In genomic region chr3:70120360-70120966, GRCh38 we compare ENCODE assay signal across 9 cellular contexts.
DNase-seq lines count a peak whose midpoint lies in the region; ATAC-seq and TF ChIP-seq lines count a peak whose summit lies in the region.
"Had no signal": no experiment of that assay in that cellular context is flagged by ENCODE, and none has a peak within 500 bp of the region (broad histone marks: within the 10 kb centered on the region; RNA-seq: fewer than 3 reads in every experiment).

No MANE protein-coding gene starts in this region.

- TF ChIP-seq RAD21 in Ishikawa (IDR thresholded peaks at IDR 0.05; ENCODE audit: low read depth), result peak; percentile 69

- no peak for TF ChIP-seq EP300 in Ishikawa (IDR thresholded peaks at IDR 0.05; ENCODE audit: borderline replicate concordance)

- peaks cover 8 to 16% of the 10 kb centered on the region in 2 donors for H3K27me3 Mint-ChIP-seq in T-cell

- peak; percentile 76 for DNase-seq in DMS 273 (lab: John Stamatoyannopoulos, UW; ENCODE audit: unreplicated experiment)
- DNase-seq in DMS 273 treated with DMSO at 0.1 percent for 48 hours (lab: John Stamatoyannopoulos, UW), result no peak
- peak in 30 of 34 experiments; percentile 2 to 41 (median 22) for DNase-seq in T-cell
- DNase-seq in brain microvascular endothelial cell, result peak; percentile 74
- peak in 1 of 2 donors; percentile 50 for DNase-seq in left lung
- DNase-seq in stimulated activated CD8-positive, alpha-beta memory T cell treated with anti-CD3 and anti-CD28 coated beads, Interleukin-7, amount 100 ng/mL, for 48 hours (ENCODE audit: extremely low read depth in 1 of 2, low read depth in 1 of 2), result peak; percentile 23 to 27

- H3K9me3 Mint-ChIP-seq in T-cell, result no peaks in the 10 kb centered on the region

- H3K36me3 ChIP-seq in brain microvascular endothelial cell (replicated peaks), result no peaks in the 10 kb centered on the region
- H3K36me3 ChIP-seq in left lung, result no peaks in the 10 kb centered on the region

- CTCF ChIA-PET in T-cell (lab: Charles Lee), result interaction anchor here in 1 of 2 donors (0.6 kb wide), 1 partner anchor 1997 kb away, joined by 6 read pairs; no protein-coding TSS in a partner anchor

- no peaks in the 10 kb centered on the region for H3K36me3 Mint-ChIP-seq in T-cell
- H3K36me3 Mint-ChIP-seq: immature natural killer cell had no signal

- H3K4me1 Mint-ChIP-seq in T-cell, result peaks cover 0 to 3% (median 0%) of the 10 kb centered on the region in 3 donors
- H3K4me1 Mint-ChIP-seq: immature natural killer cell had no signal

- peak; percentile 98 for ATAC-seq in GM21786 (IDR thresholded peaks at IDR 0.05; ENCODE audit: unreplicated experiment)
- no peak for ATAC-seq in T-cell (replicated peaks in 1 of 4)
- ATAC-seq in left lung, result peak; percentile 80

- no peaks in the 10 kb centered on the region for H3K9me3 ChIP-seq in left lung

- TF ChIP-seq CTCF in brain microvascular endothelial cell (IDR thresholded peaks at IDR 0.05; ENCODE audit: low read depth, low read length, missing control alignments), result peak; percentile 84
- peak; percentile 48 to 68 for TF ChIP-seq CTCF in left lung (IDR thresholded peaks at IDR 0.05)

- H3K4me3 ChIP-seq in brain microvascular endothelial cell (ENCODE audit: low read depth, low read length) (no peak overlapping the region), left lung (no peak overlapping the region)

- no peaks in the 10 kb centered on the region for H3K4me1 ChIP-seq in left lung

- intact Hi-C loops in left lung (cut with DNase I), result no loop called here

- H3K27ac ChIP-seq in brain microvascular endothelial cell, result no peak overlapping the region
- no peak overlapping the region for H3K27ac ChIP-seq in left lung

- in situ Hi-C loops in brain microvascular endothelial cell (cut with HindIII; ENCODE audit: low pct_ligation_motif_present, low sequenced_read_pairs), result no loop called here

- POLR2A ChIA-PET in T-cell (lab: Charles Lee), result no interaction called here

- no peak overlapping the region for H3K27ac Mint-ChIP-seq in T-cell
- H3K27ac Mint-ChIP-seq: immature natural killer cell had no signal

- H3K27me3 ChIP-seq in brain microvascular endothelial cell (replicated peaks) (no peaks in the 10 kb centered on the region), left lung (no peaks in the 10 kb centered on the region)

- H3K4me3 Mint-ChIP-seq in T-cell, result no peak overlapping the region
- H3K4me3 Mint-ChIP-seq: immature natural killer cell had no signal

TF ChIP-seq in Ishikawa, 13 proteins besides CTCF, POLR2A, EP300 and RAD21:
- TF ChIP-seq EGR1 (IDR thresholded peaks at IDR 0.05) (no peak), YY1 (IDR thresholded peaks at IDR 0.05; ENCODE audit: low read depth) (peak; percentile 71)

Comparison
In these comparisons a context has a peak if more than half of its experiments do, and no peak if none do; other contexts are left out.
1. ATAC-seq: peak in GM21786 (single experiment) and left lung (single experiment); none in T-cell (0 of 4).